ENCODE assay signal across 15 cellular contexts in the genomic region with DNA sequence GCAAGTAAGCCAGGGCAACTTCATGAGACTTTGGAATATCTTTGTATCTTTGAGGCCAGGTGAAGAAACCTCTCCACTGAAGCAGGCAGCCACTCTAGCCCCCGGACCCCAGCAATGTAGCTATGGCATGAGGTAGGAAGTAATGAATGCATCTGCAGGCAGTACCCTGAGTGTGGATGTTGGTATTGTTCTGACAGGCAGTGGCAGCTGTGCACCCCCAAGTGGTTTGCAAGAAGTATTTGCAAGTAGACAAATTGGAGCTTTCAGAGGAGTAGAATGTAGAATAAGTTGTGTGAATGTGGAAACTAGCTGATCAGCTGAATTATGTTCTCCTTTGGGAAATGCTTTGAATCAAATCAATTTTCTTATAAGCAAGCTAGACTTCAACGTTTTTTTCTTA.
DNase-seq lines count a peak whose midpoint lies in the region; ATAC-seq, FAIRE-seq and TF ChIP-seq lines count a peak whose summit lies in the region.
"Had no signal": no experiment of that assay in that cellular context is flagged by ENCODE, and none has a peak within 500 bp of the region (broad histone marks: within the 10 kb centered on the region; RNA-seq: fewer than 3 reads in every experiment).

No MANE protein-coding gene starts in this region.

- 32% methylated on average over 2 of the region's 2 CpGs for WGBS in liver
- WGBS in HepG2 (ENCODE audit: low lambda C conversion rate), result 0% methylated on average over 2 of the region's 2 CpGs

- no peak overlapping the region for H3K27ac ChIP-seq in liver (ENCODE audit: low read depth in 1 of 2, low read length in 2 of 2)
- H3K27ac ChIP-seq in HepG2 (ENCODE audit: extremely low read length, insufficient read depth, low read length), result no peak overlapping the region
- H3K27ac ChIP-seq: dorsolateral prefrontal cortex had no signal

- no peak overlapping the region for H3K4me2 ChIP-seq in HepG2 (ENCODE audit: low read depth, low read length)
- H3K4me2 ChIP-seq: smooth muscle cell had no signal

- no peak for FAIRE-seq in HepG2 (lab: Jason Lieb, UNC)
- FAIRE-seq in GM12892 (lab: Jason Lieb, UNC), result no peak

- POLR2A ChIA-PET in HepG2 (lab: Yijun Ruan, JAX), result no interaction called here

- H3K27me3 ChIP-seq in liver (ENCODE audit: control insufficient read depth in 4 of 4, insufficient read depth in 4 of 4, low read length in 3 of 4) (no peaks in the 10 kb centered on the region), HepG2 (ENCODE audit: control insufficient read depth in 1 of 2, insufficient read depth in 2 of 2, low read length in 2 of 2) (no peaks in the 10 kb centered on the region)

- CTCF ChIA-PET in HepG2 (lab: Yijun Ruan, JAX; ENCODE audit: low intra/inter-chr PET ratio, low total read pairs), result no interaction called here

- H3K9me3 ChIP-seq in liver (ENCODE audit: control insufficient read depth in 4 of 4, low read length in 3 of 4) (no peaks in the 10 kb centered on the region), HepG2 (ENCODE audit: low read length) (peaks cover 10% of the 10 kb centered on the region; the same call in 1 of the 2 replicates)

- peaks cover 0 to 4% (median 0%) of the 10 kb centered on the region in 4 donors for H3K4me1 ChIP-seq in liver (ENCODE audit: control insufficient read depth in 4 of 4, insufficient read depth in 4 of 4, low read length in 3 of 4)
- H3K4me1 ChIP-seq in HepG2 (ENCODE audit: insufficient read depth, low read length), result no peaks in the 10 kb centered on the region

- in situ Hi-C loops in HepG2 (cut with HindIII; ENCODE audit: extremely low pct_ligation_motif_present, low pct_unique_long_range_greater_than_20kb), result no loop called here

- H2AFZ ChIP-seq in HepG2 (ENCODE audit: low read length), result no peak overlapping the region

- TF ChIP-seq CTCF in liver (IDR thresholded peaks at IDR 0.05; ENCODE audit: low read depth, low read length, missing input control) (peak; percentile 25), HepG2 (CRISPR knock-in tag; IDR thresholded peaks at IDR 0.05) (no peak), fibroblast of pulmonary artery (IDR thresholded peaks at IDR 0.05; ENCODE audit: low read length, missing control alignments) (no peak)

- TF ChIP-seq RAD21 in liver (IDR thresholded peaks at IDR 0.05), result peak; percentile 81 to 82
- no peak for TF ChIP-seq RAD21 in HepG2 (CRISPR knock-in tag; IDR thresholded peaks at IDR 0.05)

- no peaks in the 10 kb centered on the region for H4K20me1 ChIP-seq in HepG2 (ENCODE audit: insufficient read depth, low read length)

- H3K36me3 ChIP-seq in liver (ENCODE audit: control insufficient read depth in 4 of 4, insufficient read depth in 3 of 4, low read depth in 1 of 4, low read length in 3 of 4), result no peaks in the 10 kb centered on the region
- H3K36me3 ChIP-seq in HepG2 (replicated peaks in 1 of 2; ENCODE audit: control insufficient read depth in 1 of 2, insufficient read depth in 2 of 2, low read length in 2 of 2), result no peaks in the 10 kb centered on the region

- DNase-seq in HepG2 (ENCODE audit: low spot score) (no peak), RKO (ENCODE audit: low spot score) (peak; percentile 20), fibroblast of pulmonary artery (ENCODE audit: low read depth) (peak; percentile 2), GM12892 (ENCODE audit: insufficient read length) (no peak), HPDE6-E6E7 (ENCODE audit: extremely low spot score) (no peak), retina (no peak)
- DNase-seq: activated naive CD4-positive, alpha-beta T cell treated with anti-CD3 and anti-CD28 coated beads, Interleukin-2, amount 10 ng/mL, durations not matched to agents 7 days and 5 days; dorsolateral prefrontal cortex; HCEC 1CT; IMR-90; NCI-H510A had no signal

- intact Hi-C loops in HepG2 (cut with micrococcal nuclease; ENCODE audit: unreplicated experiment), result no loop called here

- no peaks in the 10 kb centered on the region for H3K79me2 ChIP-seq in HepG2 (ENCODE audit: insufficient read depth, low read length)

- BruUV-seq in HepG2 (replicated peaks; lab: Mats Ljungman, UMichigan), result no TSS peak

- TF ChIP-seq POLR2A in HepG2 (IDR thresholded peaks at IDR 0.05; ENCODE audit: insufficient read depth in 1 of 2, low read depth in 2 of 2, low read length in 2 of 2), result no peak
- no peak for TF ChIP-seq POLR2A in GM12892 (IDR thresholded peaks at IDR 0.05; ENCODE audit: low read depth, low read length)

- TF ChIP-seq EP300 in HepG2 (IDR thresholded peaks at IDR 0.05; ENCODE audit: low read depth in 2 of 2, low read length in 2 of 2) (no peak), HepG2 (CRISPR knock-in tag; IDR thresholded peaks at IDR 0.05; ENCODE audit: borderline replicate concordance) (no peak)

- no peak for ATAC-seq in HepG2
- ATAC-seq in HG03460 (IDR thresholded peaks at IDR 0.05; ENCODE audit: unreplicated experiment), result no peak
- ATAC-seq: stimulated activated memory B cell treated with anti-CD40 and anti-IgM and Interleukin-4, amounts not matched to agents 10 μg/mL and 1 μg/mL and 100 μg/mL, for 72 hours had no signal

- H3K4me3 ChIP-seq in liver (ENCODE audit: low read depth in 1 of 3, low read length in 3 of 3) (no peak overlapping the region), HepG2 (replicated peaks in 1 of 3; ENCODE audit: insufficient read depth in 1 of 3, low read depth in 2 of 3, low read length in 3 of 3) (no peak overlapping the region), fibroblast of pulmonary artery (replicated peaks; ENCODE audit: low read depth, low read length) (no peak overlapping the region)
- H3K4me3 ChIP-seq: dorsolateral prefrontal cortex, smooth muscle cell had no signal

- H3K9ac ChIP-seq in liver (ENCODE audit: low read depth in 1 of 2, low read length in 2 of 2), result no peak overlapping the region
- no peak overlapping the region for H3K9ac ChIP-seq in HepG2 (ENCODE audit: insufficient read depth, low read depth, low read length)

TF ChIP-seq in liver, 16 proteins besides CTCF, POLR2A, EP300 and RAD21:
- TF ChIP-seq YY1 (IDR thresholded peaks at IDR 0.05) (no peak), RXRA (IDR thresholded peaks at IDR 0.05) (no peak), JUND (IDR thresholded peaks at IDR 0.05) (no peak)
TF ChIP-seq in liver: peak in this region for 0.

TF ChIP-seq in HepG2, 621 proteins besides CTCF, POLR2A, EP300 and RAD21 (continues in another document):
- no peak for TF ChIP-seq NPAS2 (CRISPR knock-in tag; IDR thresholded peaks at IDR 0.05; ENCODE audit: borderline replicate concordance)
- TF ChIP-seq, protein P1, sequence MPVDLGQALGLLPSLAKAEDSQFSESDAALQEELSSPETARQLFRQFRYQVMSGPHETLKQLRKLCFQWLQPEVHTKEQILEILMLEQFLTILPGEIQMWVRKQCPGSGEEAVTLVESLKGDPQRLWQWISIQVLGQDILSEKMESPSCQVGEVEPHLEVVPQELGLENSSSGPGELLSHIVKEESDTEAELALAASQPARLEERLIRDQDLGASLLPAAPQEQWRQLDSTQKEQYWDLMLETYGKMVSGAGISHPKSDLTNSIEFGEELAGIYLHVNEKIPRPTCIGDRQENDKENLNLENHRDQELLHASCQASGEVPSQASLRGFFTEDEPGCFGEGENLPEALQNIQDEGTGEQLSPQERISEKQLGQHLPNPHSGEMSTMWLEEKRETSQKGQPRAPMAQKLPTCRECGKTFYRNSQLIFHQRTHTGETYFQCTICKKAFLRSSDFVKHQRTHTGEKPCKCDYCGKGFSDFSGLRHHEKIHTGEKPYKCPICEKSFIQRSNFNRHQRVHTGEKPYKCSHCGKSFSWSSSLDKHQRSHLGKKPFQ (CRISPR knock-in tag; IDR thresholded peaks at IDR 0.05; ENCODE audit: insufficient replicate concordance), result no peak
- TF ChIP-seq EZH2 (conservative IDR thresholded peaks at IDR 0.05; ENCODE audit: low read depth, low read length), result no peak
- no peak for TF ChIP-seq FOXK2 (IDR thresholded peaks at IDR 0.05)
- TF ChIP-seq IRX3 (CRISPR knock-in tag; IDR thresholded peaks at IDR 0.05; ENCODE audit: borderline replicate concordance, low read depth), result no peak
- TF ChIP-seq, protein P2, sequence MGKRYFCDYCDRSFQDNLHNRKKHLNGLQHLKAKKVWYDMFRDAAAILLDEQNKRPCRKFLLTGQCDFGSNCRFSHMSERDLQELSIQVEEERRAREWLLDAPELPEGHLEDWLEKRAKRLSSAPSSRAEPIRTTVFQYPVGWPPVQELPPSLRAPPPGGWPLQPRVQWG (CRISPR knock-in tag; IDR thresholded peaks at IDR 0.05; ENCODE audit: borderline replicate concordance, low read depth), result no peak
- no peak for TF ChIP-seq ZFX (CRISPR knock-in tag; IDR thresholded peaks at IDR 0.05; ENCODE audit: low read depth)
- TF ChIP-seq POLR2AphosphoS5 (IDR thresholded peaks at IDR 0.05; ENCODE audit: low read depth, low read length), result no peak
- TF ChIP-seq, protein P3, sequence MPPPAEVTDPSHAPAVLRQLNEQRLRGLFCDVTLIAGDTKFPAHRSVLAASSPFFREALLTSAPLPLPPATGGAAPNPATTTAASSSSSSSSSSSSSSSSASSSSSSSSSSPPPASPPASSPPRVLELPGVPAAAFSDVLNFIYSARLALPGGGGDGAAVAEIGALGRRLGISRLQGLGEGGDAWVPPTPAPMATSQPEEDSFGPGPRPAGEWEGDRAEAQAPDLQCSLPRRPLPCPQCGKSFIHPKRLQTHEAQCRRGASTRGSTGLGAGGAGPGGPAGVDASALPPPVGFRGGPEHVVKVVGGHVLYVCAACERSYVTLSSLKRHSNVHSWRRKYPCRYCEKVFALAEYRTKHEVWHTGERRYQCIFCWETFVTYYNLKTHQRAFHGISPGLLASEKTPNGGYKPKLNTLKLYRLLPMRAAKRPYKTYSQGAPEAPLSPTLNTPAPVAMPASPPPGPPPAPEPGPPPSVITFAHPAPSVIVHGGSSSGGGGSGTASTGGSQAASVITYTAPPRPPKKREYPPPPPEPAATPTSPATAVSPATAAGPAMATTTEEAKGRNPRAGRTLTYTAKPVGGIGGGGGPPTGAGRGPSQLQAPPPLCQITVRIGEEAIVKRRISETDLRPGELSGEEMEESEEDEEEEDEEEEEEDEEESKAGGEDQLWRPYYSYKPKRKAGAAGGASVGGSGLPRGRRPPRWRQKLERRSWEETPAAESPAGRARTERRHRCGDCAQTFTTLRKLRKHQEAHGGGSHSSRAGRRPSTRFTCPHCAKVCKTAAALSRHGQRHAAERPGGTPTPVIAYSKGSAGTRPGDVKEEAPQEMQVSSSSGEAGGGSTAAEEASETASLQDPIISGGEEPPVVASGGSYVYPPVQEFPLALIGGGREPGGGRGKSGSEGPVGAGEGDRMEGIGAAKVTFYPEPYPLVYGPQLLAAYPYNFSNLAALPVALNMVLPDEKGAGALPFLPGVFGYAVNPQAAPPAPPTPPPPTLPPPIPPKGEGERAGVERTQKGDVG (CRISPR knock-in tag; IDR thresholded peaks at IDR 0.05; ENCODE audit: borderline replicate concordance), result no peak
- no peak for TF ChIP-seq PAF1 (CRISPR knock-in tag; IDR thresholded peaks at IDR 0.05)
- no peak for TF ChIP-seq TCF7L2 (IDR thresholded peaks at IDR 0.05; ENCODE audit: low read depth, low read length)
- no peak for TF ChIP-seq ZNF546 (CRISPR knock-in tag; conservative IDR thresholded peaks at IDR 0.05)

Comparison
In these comparisons a context has a peak if more than half of its experiments do, and no peak if none do; other contexts are left out.
1. DNase-seq: peak in RKO (single experiment) and fibroblast of pulmonary artery (single experiment); none in HepG2 (single experiment), GM12892 (single experiment), HPDE6-E6E7 (single experiment) and retina (single experiment).